ENCODE assay signal across 9 cellular contexts in the genomic region with DNA sequence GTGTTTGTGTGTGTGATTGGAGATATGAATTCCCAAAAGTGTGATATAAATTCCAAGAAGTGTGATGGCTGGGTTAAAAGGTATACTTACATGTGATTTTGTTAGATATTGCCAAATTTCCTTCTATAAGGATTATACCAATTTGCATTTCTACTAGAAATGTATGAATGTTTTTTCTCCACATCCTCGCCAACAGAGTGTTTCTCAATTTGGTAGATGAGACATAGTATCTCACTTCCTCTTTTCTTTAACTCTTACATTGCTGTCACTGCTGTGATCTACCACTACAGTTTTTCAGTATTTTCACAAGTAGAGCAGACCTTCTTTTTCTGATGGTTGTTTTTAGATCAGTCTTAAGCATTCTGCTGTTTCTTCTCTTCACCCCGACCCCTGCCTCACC.
DNase-seq lines count a peak whose midpoint lies in the region; ATAC-seq and TF ChIP-seq lines count a peak whose summit lies in the region.
"Had no signal": no experiment of that assay in that cellular context is flagged by ENCODE, and none has a peak within 500 bp of the region (broad histone marks: within the 10 kb centered on the region; RNA-seq: fewer than 3 reads in every experiment).

No MANE protein-coding gene starts in this region.

- no peaks in the 10 kb centered on the region for H3K36me3 ChIP-seq in upper lobe of right lung

- peaks cover 5 to 10% of the 10 kb centered on the region in 2 donors for H3K4me1 Mint-ChIP-seq in natural killer cell treated with Interleukin-12 subunit alpha and Interleukin-12 subunit beta and Interleukin-15 and Interleukin-18, amount 100 ng/mL, for 72 hours (ENCODE audit: low read depth in 2 of 2)
- peaks cover 0 to 6% of the 10 kb centered on the region in 2 donors for H3K4me1 Mint-ChIP-seq in natural killer cell

- intact Hi-C loops in natural killer cell (cut with micrococcal nuclease) (loop anchor here (10.0 kb wide), 1 partner anchor 1216 kb away; no protein-coding TSS in a partner anchor), upper lobe of right lung (cut with DNase I) (no loop called here)

- no peak overlapping the region for H3K4me3 ChIP-seq in upper lobe of right lung

- H3K9me3 ChIP-seq in upper lobe of right lung = no peaks in the 10 kb centered on the region

- no peaks in the 10 kb centered on the region for H3K9me3 Mint-ChIP-seq in natural killer cell treated with Interleukin-12 subunit alpha and Interleukin-12 subunit beta and Interleukin-15 and Interleukin-18, amount 100 ng/mL, for 72 hours
- no peaks in the 10 kb centered on the region for H3K9me3 Mint-ChIP-seq in natural killer cell

- H3K27me3 ChIP-seq in upper lobe of right lung = no peaks in the 10 kb centered on the region

- no peak for TF ChIP-seq CTCF in natural killer cell (IDR thresholded peaks at IDR 0.05)
- TF ChIP-seq CTCF in upper lobe of right lung (IDR thresholded peaks at IDR 0.05) = no peak

- H3K4me1 ChIP-seq in upper lobe of right lung = no peaks in the 10 kb centered on the region

- no peaks in the 10 kb centered on the region for H3K27me3 Mint-ChIP-seq in natural killer cell treated with Interleukin-12 subunit alpha and Interleukin-12 subunit beta and Interleukin-15 and Interleukin-18, amount 100 ng/mL, for 72 hours
- no peaks in the 10 kb centered on the region for H3K27me3 Mint-ChIP-seq in natural killer cell (ENCODE audit: low read depth in 2 of 2)

- DNase-seq in natural killer cell treated with Interleukin-12 subunit alpha and Interleukin-12 subunit beta and Interleukin-15 and Interleukin-18, amount 100 ng/mL, for 72 hours (ENCODE audit: low spot score) = no peak
- DNase-seq in natural killer cell (no peak), RPMI8226 (peak; percentile 61), upper lobe of right lung (no peak), NCI-H1092 (lab: John Stamatoyannopoulos, UW) (no peak), NCI-H748 treated with DMSO at 0.1 percent for 48 hours (lab: John Stamatoyannopoulos, UW) (no peak)
- DNase-seq in activated effector memory CD4-positive, alpha-beta T cell treated with Interleukin-2 at 50 U/mL for 16 hours = no peak
- DNase-seq: activated effector memory CD4-positive, alpha-beta T cell treated with anti-CD3 and anti-CD28 coated beads, Interleukin-2, amount 50 U/mL, for 16 hours had no signal

- H3K27ac ChIP-seq in upper lobe of right lung = no peak overlapping the region

- H3K27ac Mint-ChIP-seq in natural killer cell treated with Interleukin-12 subunit alpha and Interleukin-12 subunit beta and Interleukin-15 and Interleukin-18, amount 100 ng/mL, for 72 hours = peak overlapping the region in 1 of 2 donors; percentile 55
- no peak overlapping the region for H3K27ac Mint-ChIP-seq in natural killer cell

- H3K36me3 Mint-ChIP-seq in natural killer cell treated with Interleukin-12 subunit alpha and Interleukin-12 subunit beta and Interleukin-15 and Interleukin-18, amount 100 ng/mL, for 72 hours = no peaks in the 10 kb centered on the region
- no peaks in the 10 kb centered on the region for H3K36me3 Mint-ChIP-seq in natural killer cell

- peak; percentile 62 to 66 for ATAC-seq in natural killer cell treated with Interleukin-12 subunit alpha and Interleukin-12 subunit beta and Interleukin-15 and Interleukin-18, amount 100 ng/mL, for 72 hours
- no peak for ATAC-seq in natural killer cell
- peak; percentile 90 for ATAC-seq in HG03064 (IDR thresholded peaks at IDR 0.05; ENCODE audit: low read depth, unreplicated experiment)
- peak; percentile 58 for ATAC-seq in upper lobe of right lung

- H3K4me3 Mint-ChIP-seq in natural killer cell treated with Interleukin-12 subunit alpha and Interleukin-12 subunit beta and Interleukin-15 and Interleukin-18, amount 100 ng/mL, for 72 hours = peak overlapping the region; percentile 7
- H3K4me3 Mint-ChIP-seq in natural killer cell = no peak overlapping the region

Comparison
In these comparisons a context has a peak if more than half of its experiments do, and no peak if none do; other contexts are left out.
1. ATAC-seq: peak in natural killer cell treated with Interleukin-12 subunit alpha and Interleukin-12 subunit beta and Interleukin-15 and Interleukin-18, amount 100 ng/mL, for 72 hours (2 of 2), HG03064 (single experiment) and upper lobe of right lung (single experiment); none in natural killer cell (0 of 3).